Comparison of ENCODE assay signal across 8 cellular contexts in genomic region chr2:37623971-37624897, GRCh38. TPM values are rescaled to one million over a fixed set of nuclear protein-coding genes. Genes with fewer than 3 reads are reported as not detected.
DNase-seq lines count a peak whose midpoint lies in the region; ATAC-seq and TF ChIP-seq lines count a peak whose summit lies in the region.

No MANE protein-coding gene starts in this region.

- H3K9me3 ChIP-seq in vagina: no peaks in the 10 kb centered on the region

- no peaks in the 10 kb centered on the region for H3K36me3 ChIP-seq in vagina

- TF ChIP-seq CTCF in GM10266 (IDR thresholded peaks at IDR 0.05; ENCODE audit: control insufficient read depth, insufficient read depth, low read depth, missing control alignments) (no peak), vagina (IDR thresholded peaks at IDR 0.05) (no peak), coronary artery (IDR thresholded peaks at IDR 0.05) (no peak)

- no peaks in the 10 kb centered on the region for H3K4me1 ChIP-seq in vagina

- DNase-seq in GM10266 (ENCODE audit: extremely low spot score): peak; percentile 65
- DNase-seq in astrocyte of the hippocampus (ENCODE audit: low read depth, low spot score): peak; percentile 65
- no peak for DNase-seq in vagina (ENCODE audit: extremely low spot score in 2 of 2)
- no peak for DNase-seq in COR-L47 (lab: John Stamatoyannopoulos, UW)
- no peak for DNase-seq in caudate nucleus (lab: John Stamatoyannopoulos, UW)
- no peak for DNase-seq in coronary artery (ENCODE audit: low spot score)

- H3K4me3 ChIP-seq in vagina (no peak overlapping the region), coronary artery (no peak overlapping the region)

- H3K27me3 ChIP-seq in vagina: no peaks in the 10 kb centered on the region

- no peak for TF ChIP-seq POLR2A in vagina (IDR thresholded peaks at IDR 0.05)

- ATAC-seq in GM19455 (IDR thresholded peaks at IDR 0.05; ENCODE audit: unreplicated experiment): peak; percentile 80
- peak; percentile 71 for ATAC-seq in HG03439 (IDR thresholded peaks at IDR 0.05; ENCODE audit: unreplicated experiment)

- H3K27ac ChIP-seq in vagina (peak overlapping the region; percentile 9), caudate nucleus (ENCODE audit: low read depth, low read length) (no peak overlapping the region), coronary artery (no peak overlapping the region)

- intact Hi-C loops in vagina (cut with DNase I): no loop called here

RNA-seq across cellular contexts. Expression of gene CDC42EP3, which starts 47.2 kb away (rescaled TPM):
- total RNA-seq in vagina: 44.4 TPM

Comparison
In these comparisons a context has a peak if more than half of its experiments do, and no peak if none do; other contexts are left out.
1. DNase-seq: peak in GM10266 (single experiment) and astrocyte of the hippocampus (single experiment); none in vagina (0 of 2), COR-L47 (single experiment), caudate nucleus (0 of 61) and coronary artery (single experiment).